ENCODE assay signal across 11 cellular contexts in genomic region chr18:4994710-4995109, GRCh38.
"Had no signal": no experiment of that assay in that cellular context is flagged by ENCODE, and none has a peak within 500 bp of the region (broad histone marks: within the 10 kb centered on the region; RNA-seq: fewer than 3 reads in every experiment).

No MANE protein-coding gene starts in this region.

- H3K27ac ChIP-seq: GM23248 had no signal

- H3K4me1 ChIP-seq: HAP-1 had no signal

- H3K9ac ChIP-seq: GM23248 had no signal

- H3K4me3 ChIP-seq: GM23248, GM23338, HAP-1 had no signal

- FAIRE-seq: H1, H54 had no signal

- ATAC-seq: GM23338, HCT116 had no signal

- H3K4me2 ChIP-seq: GM23338 had no signal

- H3K36me3 ChIP-seq: HAP-1 had no signal

- DNase-seq: GM23248, GOT3, H7, H9, HCEC 1CT, HFFc6 had no signal

- H3K9me3 ChIP-seq: HAP-1 had no signal

- H2AFZ ChIP-seq: GM23248, GM23338 had no signal
